In genomic region chr20:57908226-57908625, GRCh38 we compare ENCODE assay signal across 20 cellular contexts.
DNase-seq lines count a peak whose midpoint lies in the region; ATAC-seq, FAIRE-seq and TF ChIP-seq lines count a peak whose summit lies in the region.
"Had no signal": no experiment of that assay in that cellular context is flagged by ENCODE, and none has a peak within 500 bp of the region (broad histone marks: within the 10 kb centered on the region; RNA-seq: fewer than 3 reads in every experiment).

No MANE protein-coding gene starts in this region.

- no peaks in the 10 kb centered on the region for H3K36me3 Mint-ChIP-seq in CD8-positive, alpha-beta T cell
- H3K36me3 Mint-ChIP-seq in activated T-cell treated with anti-CD3 and anti-CD28 coated beads, Interleukin-2, amount 50 U/mL, for 4 hours (ENCODE audit: insufficient read depth) = no peaks in the 10 kb centered on the region

- no peak overlapping the region for H4K91ac ChIP-seq in neuronal stem cell (ENCODE audit: low read depth, low read length, poor library complexity)

- H3K4me3 Mint-ChIP-seq in CD8-positive, alpha-beta T cell = no peak overlapping the region
- H3K4me3 Mint-ChIP-seq in activated T-cell treated with anti-CD3 and anti-CD28 coated beads, Interleukin-2, amount 50 U/mL, for 4 hours = no peak overlapping the region
- H3K4me3 Mint-ChIP-seq: CD4-positive, alpha-beta T cell; GM23338 had no signal

- H3K9ac ChIP-seq in neuronal stem cell (ENCODE audit: low read depth, low read length, poor library complexity) = no peak overlapping the region

- H3K14ac ChIP-seq in neuronal stem cell (ENCODE audit: low read length) = no peak overlapping the region

- H2BK120ac ChIP-seq in neuronal stem cell (ENCODE audit: low read depth, low read length) = peak overlapping the region; percentile 37

- H3K4me2 ChIP-seq in neuronal stem cell (ENCODE audit: insufficient read depth, low read length, poor library complexity, severe bottlenecking) = no peak overlapping the region
- H3K4me2 ChIP-seq: GM23338 had no signal

- no peak overlapping the region for H3K23ac ChIP-seq in neuronal stem cell (ENCODE audit: low read depth, low read length, poor library complexity)

- H3K27ac ChIP-seq in CD8-positive, alpha-beta T cell (ENCODE audit: low read depth, low read length) = no peak overlapping the region
- peak overlapping the region; percentile 78 for H3K27ac ChIP-seq in WERI-Rb-1
- H3K27ac ChIP-seq in neuronal stem cell (replicated peaks; ENCODE audit: low read length) = no peak overlapping the region
- H3K27ac ChIP-seq: C4-2B, HL-60 had no signal

- no peak overlapping the region for H2BK15ac ChIP-seq in neuronal stem cell (ENCODE audit: low read length)

- ATAC-seq in CD8-positive, alpha-beta T cell = no peak
- ATAC-seq in activated T-cell treated with anti-CD3 and anti-CD28 coated beads, Interleukin-2, amount 50 U/mL, for 4 hours = no peak
- no peak for ATAC-seq in HG02840 (IDR thresholded peaks at IDR 0.05; ENCODE audit: low FRiP score, unreplicated experiment)
- ATAC-seq in GM18519 (IDR thresholded peaks at IDR 0.05; ENCODE audit: low FRiP score, unreplicated experiment) = no peak
- ATAC-seq: GM23338 had no signal

- H4K8ac ChIP-seq in neuronal stem cell (ENCODE audit: low read depth, low read length) = no peak overlapping the region

- CTCF ChIA-PET in CD8-positive, alpha-beta T cell (lab: Charles Lee) = no interaction called here

- H2AK5ac ChIP-seq in neuronal stem cell (ENCODE audit: low read depth, low read length) = peak overlapping the region; percentile 44

- peaks cover 13% of the 10 kb centered on the region for H3K27me3 Mint-ChIP-seq in CD8-positive, alpha-beta T cell (ENCODE audit: low read depth)
- peaks cover 27% of the 10 kb centered on the region for H3K27me3 Mint-ChIP-seq in activated T-cell treated with anti-CD3 and anti-CD28 coated beads, Interleukin-2, amount 50 U/mL, for 4 hours (ENCODE audit: low read depth)

- POLR2A ChIA-PET in CD8-positive, alpha-beta T cell (lab: Charles Lee) = no interaction called here

- no peak overlapping the region for H2BK5ac ChIP-seq in neuronal stem cell (ENCODE audit: low read length)

- H3K4me1 Mint-ChIP-seq in CD8-positive, alpha-beta T cell (ENCODE audit: low read depth) = no peaks in the 10 kb centered on the region
- H3K4me1 Mint-ChIP-seq in activated T-cell treated with anti-CD3 and anti-CD28 coated beads, Interleukin-2, amount 50 U/mL, for 4 hours (ENCODE audit: low read depth) = no peaks in the 10 kb centered on the region
- H3K4me1 Mint-ChIP-seq: GM23338 had no signal

- no peak for DNase-seq in CD8-positive, alpha-beta T cell
- DNase-seq in HTR-8/SVneo (ENCODE audit: insufficient read length, low spot score) (no peak), WERI-Rb-1 (no peak), neuronal stem cell (ENCODE audit: low spot score) (no peak), AML-193 (lab: John Stamatoyannopoulos, UW) (no peak)
- no peak for DNase-seq in activated T-cell treated with anti-CD3 and anti-CD28 coated beads, Interleukin-2, amount 50 U/mL, for 4 hours
- DNase-seq: ACHN; CD4-positive, alpha-beta T cell; GDM1; HCEC 1CT; IMR-90 had no signal

- H2BK12ac ChIP-seq in neuronal stem cell (ENCODE audit: low read length) = no peak overlapping the region

- H3K18ac ChIP-seq in neuronal stem cell (ENCODE audit: low read length) = peak overlapping the region; percentile 80

- no peak overlapping the region for H2AFZ ChIP-seq in neuronal stem cell (ENCODE audit: low read length)
- H2AFZ ChIP-seq: GM23338 had no signal

- H3K4me1 ChIP-seq in CD8-positive, alpha-beta T cell (ENCODE audit: insufficient read depth, low read length) = no peaks in the 10 kb centered on the region
- peaks cover 0 to 3% of the 10 kb centered on the region in 2 donors for H3K4me1 ChIP-seq in neuronal stem cell (ENCODE audit: control insufficient read depth in 2 of 2, insufficient read depth in 1 of 2, low read depth in 1 of 2, low read length in 2 of 2)

- no peaks in the 10 kb centered on the region for H3K27me3 ChIP-seq in CD8-positive, alpha-beta T cell (ENCODE audit: insufficient read depth, low read length)
- H3K27me3 ChIP-seq in WERI-Rb-1 (ENCODE audit: insufficient read depth, low read depth, severe bottlenecking) = no peaks in the 10 kb centered on the region
- peaks cover 0 to 1% (median 0%) of the 10 kb centered on the region in 3 experiments for H3K27me3 ChIP-seq in neuronal stem cell (ENCODE audit: control insufficient read depth in 3 of 3, insufficient read depth in 3 of 3, low read depth in 1 of 3, low read length in 3 of 3)

- no peaks in the 10 kb centered on the region for H3K79me1 ChIP-seq in neuronal stem cell (ENCODE audit: low read depth, low read length)

- intact Hi-C loops in CD8-positive, alpha-beta T cell (cut with DNase I, micrococcal nuclease) = no loop called here

- H3K4ac ChIP-seq in neuronal stem cell (ENCODE audit: low read length) = no peak overlapping the region

- H3K4me3 ChIP-seq in CD8-positive, alpha-beta T cell (ENCODE audit: low read depth, low read length) = no peak overlapping the region
- H3K4me3 ChIP-seq in WERI-Rb-1 (ENCODE audit: low read depth, low read length) (no peak overlapping the region), neuronal stem cell (ENCODE audit: low read length in 2 of 2) (no peak overlapping the region)
- H3K4me3 ChIP-seq: GM23338 had no signal

- FAIRE-seq in HTR-8/SVneo (lab: Jason Lieb, UNC) = peak; percentile 81
- FAIRE-seq: A204.1, GM12892, GM18507, H54 had no signal

- H3K36me3 ChIP-seq in CD8-positive, alpha-beta T cell (ENCODE audit: insufficient read depth, low read length) = no peaks in the 10 kb centered on the region
- H3K36me3 ChIP-seq in WERI-Rb-1 = no peaks in the 10 kb centered on the region
- no peaks in the 10 kb centered on the region for H3K36me3 ChIP-seq in neuronal stem cell (replicated peaks in 1 of 2; ENCODE audit: control insufficient read depth in 2 of 2, insufficient read depth in 2 of 2, low read length in 2 of 2)

- peak overlapping the region; percentile 41 for H3K27ac Mint-ChIP-seq in CD8-positive, alpha-beta T cell
- H3K27ac Mint-ChIP-seq: CD4-positive, alpha-beta T cell; GM23338 had no signal

- WGBS in neuronal stem cell (ENCODE audit: extremely low coverage in 2 of 2, insufficient read length in 2 of 2, insufficient replicate concordance in 1 of 2), 2 donors = no CpG with 5 or more reads among the region's 9 CpGs

- TF ChIP-seq CTCF in CD8-positive, alpha-beta T cell (IDR thresholded peaks at IDR 0.05) = no peak
- TF ChIP-seq CTCF in WERI-Rb-1 (IDR thresholded peaks at IDR 0.05; ENCODE audit: low read depth, low read length) = no peak

- H3K9me3 ChIP-seq in CD8-positive, alpha-beta T cell (ENCODE audit: low read length) = no peaks in the 10 kb centered on the region
- H3K9me3 ChIP-seq in WERI-Rb-1 (ENCODE audit: severe bottlenecking) (no peaks in the 10 kb centered on the region), neuronal stem cell (replicated peaks in 1 of 2; ENCODE audit: control insufficient read depth in 2 of 2, insufficient read depth in 1 of 2, low read depth in 1 of 2, low read length in 2 of 2) (no peaks in the 10 kb centered on the region)

- H3K9me3 Mint-ChIP-seq in CD8-positive, alpha-beta T cell = no peaks in the 10 kb centered on the region
- no peaks in the 10 kb centered on the region for H3K9me3 Mint-ChIP-seq in activated T-cell treated with anti-CD3 and anti-CD28 coated beads, Interleukin-2, amount 50 U/mL, for 4 hours
- H3K9me3 Mint-ChIP-seq: CD4-positive, alpha-beta T cell; GM23338 had no signal
